Comparison of ENCODE assay signal across 14 cellular contexts in the genomic region with DNA sequence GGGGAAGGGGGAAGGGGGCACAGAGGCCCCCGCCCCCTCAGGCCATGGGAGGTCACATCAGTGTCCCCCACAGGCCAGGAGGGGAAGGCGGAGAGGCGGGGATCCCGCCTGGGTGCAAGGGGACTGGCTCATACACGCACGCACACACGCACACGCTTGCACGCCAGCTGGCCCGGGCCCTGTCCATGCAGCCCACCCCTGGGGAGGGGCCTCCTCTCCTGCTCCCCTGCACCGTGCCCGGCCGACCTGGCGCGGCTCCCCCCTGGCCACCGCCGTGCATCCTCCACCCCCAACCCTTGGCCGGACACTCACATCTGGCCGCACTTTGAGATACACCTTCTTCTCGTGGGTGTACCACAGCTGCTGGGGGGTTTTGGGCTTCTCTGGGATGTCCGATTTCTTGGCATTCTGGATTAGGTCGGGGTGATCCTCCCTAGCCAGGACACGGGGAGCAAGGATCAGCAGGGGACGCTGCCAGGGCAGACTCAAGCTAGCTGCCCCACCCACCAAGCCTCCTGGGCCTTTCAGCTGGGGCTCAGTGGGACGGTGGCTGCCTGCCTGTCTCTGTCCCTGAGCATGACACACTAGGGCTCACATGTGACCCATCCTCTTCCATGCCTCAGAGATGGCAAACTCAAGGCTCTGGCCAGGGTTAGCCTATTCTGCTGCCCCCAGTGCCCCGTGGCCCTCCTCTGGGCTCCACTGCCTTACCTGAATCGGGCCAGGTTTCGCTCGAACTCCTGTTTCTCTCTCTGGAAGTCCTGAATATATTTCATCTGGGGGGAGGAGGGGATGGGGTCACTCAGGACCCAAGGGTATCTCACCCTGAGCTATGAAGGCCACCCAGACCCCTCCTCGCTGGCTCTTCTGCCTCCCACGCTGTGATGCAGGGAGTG. TPM values are rescaled to one million over a fixed set of nuclear protein-coding genes. Genes with fewer than 3 reads are reported as not detected.
DNase-seq lines count a peak whose midpoint lies in the region; ATAC-seq lines count a peak whose summit lies in the region.
"Had no signal": no experiment of that assay in that cellular context is flagged by ENCODE, and none has a peak within 500 bp of the region (broad histone marks: within the 10 kb centered on the region; RNA-seq: fewer than 3 reads in every experiment).

No MANE protein-coding gene starts in this region.

- intact Hi-C loops in activated T-helper 2 cell treated with anti-CD3 and anti-CD28 coated beads, Interferon-gamma antibody, Interleukin-2, Interleukin-4, amounts not matched to agents 10 μg/mL and 5 μg/mL and 100 μg/mL, durations not matched to agents 14 hours and 24 hours and 36 hours (cut with micrococcal nuclease) = no loop called here

- H3K27ac Mint-ChIP-seq in activated naive CD4-positive, alpha-beta T cell treated with anti-CD3 and anti-CD28 coated beads, Interleukin-2, amount 50 U/mL, for 24 hours = peak overlapping the region; percentile 85
- peak overlapping the region; percentile 46 for H3K27ac Mint-ChIP-seq in activated T-helper 2 cell treated with anti-CD3 and anti-CD28 coated beads, Interferon-gamma antibody, Interleukin-2, Interleukin-4, amounts not matched to agents 10 μg/mL and 5 μg/mL and 100 μg/mL, durations not matched to agents 14 hours and 24 hours and 36 hours
- peak overlapping the region; percentile 93 for H3K27ac Mint-ChIP-seq in stimulated activated effector memory CD8-positive, alpha-beta T cell treated with anti-CD3 and anti-CD28 coated beads, Interleukin-12 subunit alpha, Interleukin-12 subunit beta, amount 100 ng/mL, for 72 hours

- H3K4me1 Mint-ChIP-seq in activated naive CD4-positive, alpha-beta T cell treated with anti-CD3 and anti-CD28 coated beads, Interleukin-2, amount 50 U/mL, for 24 hours = peaks cover 75% of the 10 kb centered on the region
- peaks cover 40% of the 10 kb centered on the region for H3K4me1 Mint-ChIP-seq in activated T-helper 2 cell treated with anti-CD3 and anti-CD28 coated beads, Interferon-gamma antibody, Interleukin-2, Interleukin-4, amounts not matched to agents 10 μg/mL and 5 μg/mL and 100 μg/mL, durations not matched to agents 14 hours and 24 hours and 36 hours (ENCODE audit: low read depth)
- peaks cover 84% of the 10 kb centered on the region for H3K4me1 Mint-ChIP-seq in stimulated activated effector memory CD8-positive, alpha-beta T cell treated with anti-CD3 and anti-CD28 coated beads, Interleukin-12 subunit alpha, Interleukin-12 subunit beta, amount 100 ng/mL, for 72 hours

- ATAC-seq in stimulated activated effector memory CD8-positive, alpha-beta T cell treated with anti-CD3 and anti-CD28 coated beads, Interleukin-12 subunit alpha, Interleukin-12 subunit beta, amount 100 ng/mL, for 72 hours = no peak

- H3K9me3 Mint-ChIP-seq in activated naive CD4-positive, alpha-beta T cell treated with anti-CD3 and anti-CD28 coated beads, Interleukin-2, amount 50 U/mL, for 24 hours = no peaks in the 10 kb centered on the region
- H3K9me3 Mint-ChIP-seq in activated T-helper 2 cell treated with anti-CD3 and anti-CD28 coated beads, Interferon-gamma antibody, Interleukin-2, Interleukin-4, amounts not matched to agents 10 μg/mL and 5 μg/mL and 100 μg/mL, durations not matched to agents 14 hours and 24 hours and 36 hours = no peaks in the 10 kb centered on the region
- H3K9me3 Mint-ChIP-seq in stimulated activated effector memory CD8-positive, alpha-beta T cell treated with anti-CD3 and anti-CD28 coated beads, Interleukin-12 subunit alpha, Interleukin-12 subunit beta, amount 100 ng/mL, for 72 hours = no peaks in the 10 kb centered on the region

- no peaks in the 10 kb centered on the region for H3K27me3 Mint-ChIP-seq in activated naive CD4-positive, alpha-beta T cell treated with anti-CD3 and anti-CD28 coated beads, Interleukin-2, amount 50 U/mL, for 24 hours
- H3K27me3 Mint-ChIP-seq in activated T-helper 2 cell treated with anti-CD3 and anti-CD28 coated beads, Interferon-gamma antibody, Interleukin-2, Interleukin-4, amounts not matched to agents 10 μg/mL and 5 μg/mL and 100 μg/mL, durations not matched to agents 14 hours and 24 hours and 36 hours (ENCODE audit: low read depth) = no peaks in the 10 kb centered on the region

- H3K36me3 Mint-ChIP-seq in activated naive CD4-positive, alpha-beta T cell treated with anti-CD3 and anti-CD28 coated beads, Interleukin-2, amount 50 U/mL, for 24 hours = peaks cover 26% of the 10 kb centered on the region
- H3K36me3 Mint-ChIP-seq in activated T-helper 2 cell treated with anti-CD3 and anti-CD28 coated beads, Interferon-gamma antibody, Interleukin-2, Interleukin-4, amounts not matched to agents 10 μg/mL and 5 μg/mL and 100 μg/mL, durations not matched to agents 14 hours and 24 hours and 36 hours (ENCODE audit: low read depth) = peaks cover 89% of the 10 kb centered on the region
- peaks cover 94% of the 10 kb centered on the region for H3K36me3 Mint-ChIP-seq in stimulated activated effector memory CD8-positive, alpha-beta T cell treated with anti-CD3 and anti-CD28 coated beads, Interleukin-12 subunit alpha, Interleukin-12 subunit beta, amount 100 ng/mL, for 72 hours

- no peak overlapping the region for H3K4me3 Mint-ChIP-seq in activated naive CD4-positive, alpha-beta T cell treated with anti-CD3 and anti-CD28 coated beads, Interleukin-2, amount 50 U/mL, for 24 hours
- no peak overlapping the region for H3K4me3 Mint-ChIP-seq in activated T-helper 2 cell treated with anti-CD3 and anti-CD28 coated beads, Interferon-gamma antibody, Interleukin-2, Interleukin-4, amounts not matched to agents 10 μg/mL and 5 μg/mL and 100 μg/mL, durations not matched to agents 14 hours and 24 hours and 36 hours (ENCODE audit: low read depth)
- no peak overlapping the region for H3K4me3 Mint-ChIP-seq in stimulated activated effector memory CD8-positive, alpha-beta T cell treated with anti-CD3 and anti-CD28 coated beads, Interleukin-12 subunit alpha, Interleukin-12 subunit beta, amount 100 ng/mL, for 72 hours

- no peak for DNase-seq in activated naive CD4-positive, alpha-beta T cell treated with Interleukin-2 at 50 U/mL for 16 hours
- DNase-seq in activated T-helper 2 cell treated with anti-CD3 and anti-CD28 coated beads, Interferon-gamma antibody, Interleukin-2, Interleukin-4, amounts not matched to agents 10 μg/mL and 5 μg/mL and 100 μg/mL, durations not matched to agents 14 hours and 24 hours and 36 hours (ENCODE audit: low spot score) = no peak
- DNase-seq in stimulated activated effector memory CD8-positive, alpha-beta T cell treated with anti-CD3 and anti-CD28 coated beads, Interleukin-12 subunit alpha, Interleukin-12 subunit beta, amount 100 ng/mL, for 72 hours (ENCODE audit: low spot score in 2 of 2) = no peak
- DNase-seq in NCI-H187 treated with DMSO at 0.1 percent for 48 hours (lab: John Stamatoyannopoulos, UW) (no peak), NCI-H2196 (lab: John Stamatoyannopoulos, UW; ENCODE audit: unreplicated experiment) (no peak)
- DNase-seq: amygdala; NCI-H187; NCI-H774; stimulated activated CD4-positive, alpha-beta T cell treated with anti-CD3 and anti-CD28 coated beads, Interleukin-4, amount 100 ng/mL, for 1 hour; stomach had no signal

RNA-seq across cellular contexts. Expression of a gene that starts 6.7 kb away (rescaled TPM):
- 177 and 181 TPM in 2 replicates for total RNA-seq in activated T-helper 2 cell treated with anti-CD3 and anti-CD28 coated beads, Interferon-gamma antibody, Interleukin-2, Interleukin-4, amounts not matched to agents 10 μg/mL and 5 μg/mL and 100 μg/mL, durations not matched to agents 14 hours and 24 hours and 36 hours

RNA-seq across cellular contexts. Expression of a gene that starts 13.1 kb away (rescaled TPM):
- 107 and 113 TPM in 2 replicates for total RNA-seq in activated T-helper 2 cell treated with anti-CD3 and anti-CD28 coated beads, Interferon-gamma antibody, Interleukin-2, Interleukin-4, amounts not matched to agents 10 μg/mL and 5 μg/mL and 100 μg/mL, durations not matched to agents 14 hours and 24 hours and 36 hours

RNA-seq across cellular contexts. Expression of a gene that starts 26.0 kb away (rescaled TPM):
- total RNA-seq in activated T-helper 2 cell treated with anti-CD3 and anti-CD28 coated beads, Interferon-gamma antibody, Interleukin-2, Interleukin-4, amounts not matched to agents 10 μg/mL and 5 μg/mL and 100 μg/mL, durations not matched to agents 14 hours and 24 hours and 36 hours = 20.4 and 20.9 TPM in 2 replicates

RNA-seq across cellular contexts. Expression of a gene that starts 42.3 kb away (rescaled TPM):
- 0.21 and 0.59 TPM in 2 replicates for total RNA-seq in activated T-helper 2 cell treated with anti-CD3 and anti-CD28 coated beads, Interferon-gamma antibody, Interleukin-2, Interleukin-4, amounts not matched to agents 10 μg/mL and 5 μg/mL and 100 μg/mL, durations not matched to agents 14 hours and 24 hours and 36 hours
- total RNA-seq: dermis microvascular lymphatic vessel endothelial cell, mononuclear cell, SK-MEL-5 had no signal

RNA-seq across cellular contexts. Expression of a gene that starts 55.2 kb away (rescaled TPM):
- not detected in 2 replicates for total RNA-seq in activated T-helper 2 cell treated with anti-CD3 and anti-CD28 coated beads, Interferon-gamma antibody, Interleukin-2, Interleukin-4, amounts not matched to agents 10 μg/mL and 5 μg/mL and 100 μg/mL, durations not matched to agents 14 hours and 24 hours and 36 hours
- total RNA-seq: dermis microvascular lymphatic vessel endothelial cell had no signal
